15 cellular contexts compared by ENCODE assay signal in genomic region chr2:179862898-179863458, GRCh38. TPM values are rescaled to one million over a fixed set of nuclear protein-coding genes. Genes with fewer than 3 reads are reported as not detected.
A peak's percentile ranks its signal among the peaks of the same experiment; 100 is the strongest.
DNase-seq lines count a peak whose midpoint lies in the region; ATAC-seq, FAIRE-seq and TF ChIP-seq lines count a peak whose summit lies in the region.
"Had no signal": no experiment of that assay in that cellular context is flagged by ENCODE, and none has a peak within 500 bp of the region (broad histone marks: within the 10 kb centered on the region; RNA-seq: fewer than 3 reads in every experiment).

No MANE protein-coding gene starts in this region.

- no peak overlapping the region for H3K4me3 ChIP-seq in H1 (ENCODE audit: extremely low read depth in 1 of 4, insufficient read depth in 2 of 4, low read depth in 3 of 4, low read length in 4 of 4)
- H3K4me3 ChIP-seq: BLaER1 treated with 17β-estradiol and CSF1 and Interleukin-3, amounts not matched to agents 10 nM and 100 nM had no signal

- H3K9me3 ChIP-seq in H1 (ENCODE audit: insufficient read depth in 2 of 2, low read depth in 1 of 2, low read length in 1 of 2), result no peaks in the 10 kb centered on the region
- H3K9me3 ChIP-seq: BLaER1 treated with 17β-estradiol and CSF1 and Interleukin-3, amounts not matched to agents 10 nM and 100 nM had no signal

- H3K36me3 ChIP-seq in H1 (ENCODE audit: control insufficient read depth in 2 of 4, insufficient read depth in 4 of 4, low read length in 3 of 4), result no peaks in the 10 kb centered on the region
- H3K36me3 ChIP-seq: BLaER1 treated with 17β-estradiol and CSF1 and Interleukin-3, amounts not matched to agents 10 nM and 100 nM had no signal

- no peaks in the 10 kb centered on the region for H3K36me3 Mint-ChIP-seq in activated CD4-positive, alpha-beta T cell treated with anti-CD3 and anti-CD28 coated beads, Interleukin-2, amount 10 ng/mL, durations not matched to agents 24 days and 14 days (ENCODE audit: low read depth)
- H3K36me3 Mint-ChIP-seq in neural crest cell (ENCODE audit: low read depth), result no peaks in the 10 kb centered on the region
- H3K36me3 Mint-ChIP-seq: IgD-negative memory B cell had no signal

- no peak for TF ChIP-seq EP300 in H1 (IDR thresholded peaks at IDR 0.05; ENCODE audit: borderline replicate concordance in 1 of 2, low read depth in 2 of 2, low read length in 2 of 2)

- peaks cover 5% of the 10 kb centered on the region; the same call in 1 of the 2 replicates for H3K23me2 ChIP-seq in H1 (ENCODE audit: low read depth, low read length)

- H3K4me3 Mint-ChIP-seq in activated CD4-positive, alpha-beta T cell treated with anti-CD3 and anti-CD28 coated beads, Interleukin-2, amount 10 ng/mL, durations not matched to agents 24 days and 14 days, result peak overlapping the region; percentile 32
- H3K4me3 Mint-ChIP-seq in neural crest cell, result peak overlapping the region; percentile 54

- H3K9me3 Mint-ChIP-seq in activated CD4-positive, alpha-beta T cell treated with anti-CD3 and anti-CD28 coated beads, Interleukin-2, amount 10 ng/mL, durations not matched to agents 24 days and 14 days, result no peaks in the 10 kb centered on the region
- H3K9me3 Mint-ChIP-seq in neural crest cell, result no peaks in the 10 kb centered on the region

- H3K56ac ChIP-seq in H1 (replicated peaks; ENCODE audit: insufficient read length, low read depth, low read length), result no peak overlapping the region

- H4K5ac ChIP-seq in H1 (ENCODE audit: insufficient read length, low read depth, low read length), result no peak overlapping the region

- H2BK15ac ChIP-seq in H1 (ENCODE audit: low read length), result no peak overlapping the region

- CTCF ChIA-PET in H1 (lab: Charles Lee; ENCODE audit: partially characterized antibody), result interaction anchor here (1.0 to 1.6 kb wide), 7 partner anchors 16 to 61 kb away, joined by 3 to 4 read pairs (median 3); no protein-coding TSS in a partner anchor

- H2BK5ac ChIP-seq in H1 (ENCODE audit: low read depth, low read length), result no peak overlapping the region

- peaks cover 11% of the 10 kb centered on the region for H3K4me1 Mint-ChIP-seq in activated CD4-positive, alpha-beta T cell treated with anti-CD3 and anti-CD28 coated beads, Interleukin-2, amount 10 ng/mL, durations not matched to agents 24 days and 14 days
- H3K4me1 Mint-ChIP-seq in neural crest cell, result peaks cover 9% of the 10 kb centered on the region

- H3K27me3 Mint-ChIP-seq in activated CD4-positive, alpha-beta T cell treated with anti-CD3 and anti-CD28 coated beads, Interleukin-2, amount 10 ng/mL, durations not matched to agents 24 days and 14 days, result peaks cover 61% of the 10 kb centered on the region
- H3K27me3 Mint-ChIP-seq in neural crest cell (ENCODE audit: low read depth), result peaks cover 73% of the 10 kb centered on the region

- no peak overlapping the region for H2AK5ac ChIP-seq in H1 (ENCODE audit: low read depth, low read length)

- DNase-seq in activated CD4-positive, alpha-beta T cell treated with anti-CD3 and anti-CD28 coated beads, Interleukin-2, amount 10 ng/mL, durations not matched to agents 24 days and 14 days, result no peak
- DNase-seq in activated CD4-positive, alpha-beta T cell treated with anti-CD3 and anti-CD28 coated beads, Interleukin-2, amount 50 U/mL, for 4 hours, result no peak
- DNase-seq in H1 (ENCODE audit: low read depth in 1 of 2, low spot score in 2 of 2) (no peak), neural crest cell (ENCODE audit: low read depth, low spot score) (no peak), SW480 (ENCODE audit: low spot score) (no peak), pons (ENCODE audit: low spot score) (no peak)
- DNase-seq: HCEC 1CT, NCI-H1436 treated with DMSO at 0.1 percent for 48 hours, NCI-H2081, NCI-H524 had no signal

- peak; percentile 36 for FAIRE-seq in H1 (lab: Jason Lieb, UNC)

- H3K4ac ChIP-seq in H1 (replicated peaks; ENCODE audit: insufficient read length, low read depth, low read length), result no peak overlapping the region

- peaks cover 6 to 37% (median 18%) of the 10 kb centered on the region in 4 experiments for H3K27me3 ChIP-seq in H1 (replicated peaks in 1 of 4; ENCODE audit: control insufficient read depth in 3 of 4, extremely low read depth in 1 of 4, insufficient read depth in 3 of 4, low read length in 3 of 4)

- intact Hi-C loops in activated CD4-positive, alpha-beta T cell treated with anti-CD3 and anti-CD28 coated beads, Interleukin-2, amount 10 ng/mL, durations not matched to agents 24 days and 14 days (cut with micrococcal nuclease), result no loop called here

- H3K18ac ChIP-seq in H1 (ENCODE audit: extremely low read depth, low read length), result no peak overlapping the region

- no peak overlapping the region for H2BK20ac ChIP-seq in H1 (ENCODE audit: low read length)

- H2BK120ac ChIP-seq in H1 (replicated peaks; ENCODE audit: low read depth, low read length), result no peak overlapping the region

- no peak overlapping the region for H3K14ac ChIP-seq in H1 (ENCODE audit: insufficient read length)

- TF ChIP-seq POLR2A in H1 (IDR thresholded peaks at IDR 0.05; ENCODE audit: control extremely low read depth in 1 of 2, low read depth in 2 of 2, low read length in 2 of 2), result no peak

- ATAC-seq in HG02970 (IDR thresholded peaks at IDR 0.05; ENCODE audit: low FRiP score, unreplicated experiment) (no peak), GM19324 (IDR thresholded peaks at IDR 0.05; ENCODE audit: low FRiP score, unreplicated experiment) (no peak)

- no peak overlapping the region for H2AFZ ChIP-seq in H1 (ENCODE audit: low read length)

- no peak overlapping the region for H4K8ac ChIP-seq in H1 (ENCODE audit: extremely low read depth, insufficient read depth, low read length)

- H3K27ac Mint-ChIP-seq in activated CD4-positive, alpha-beta T cell treated with anti-CD3 and anti-CD28 coated beads, Interleukin-2, amount 10 ng/mL, durations not matched to agents 24 days and 14 days, result no peak overlapping the region
- no peak overlapping the region for H3K27ac Mint-ChIP-seq in neural crest cell (ENCODE audit: unreplicated experiment)
- H3K27ac Mint-ChIP-seq: IgD-negative memory B cell had no signal

- TF ChIP-seq CTCF in H1 (IDR thresholded peaks at IDR 0.05; ENCODE audit: control extremely low read depth in 1 of 3, insufficient read depth in 1 of 3, low read depth in 1 of 3, low read length in 3 of 3), result no peak
- no peak for TF ChIP-seq CTCF in neural crest cell (conservative IDR thresholded peaks at IDR 0.05)

- no peaks in the 10 kb centered on the region for H3K79me2 ChIP-seq in H1 (ENCODE audit: control insufficient read depth in 1 of 2, insufficient read depth in 2 of 2, low read length in 2 of 2)

- no peak for TF ChIP-seq RAD21 in H1 (IDR thresholded peaks at IDR 0.05 in 1 of 2, conservative IDR thresholded peaks at IDR 0.05 in 1 of 2; ENCODE audit: low read depth in 2 of 2, low read length in 2 of 2)

- H4K91ac ChIP-seq in H1 (replicated peaks; ENCODE audit: insufficient read length, low read length), result no peak overlapping the region

- no peak overlapping the region for H3K27ac ChIP-seq in H1 (ENCODE audit: low read depth, low read length)
- H3K27ac ChIP-seq: BLaER1 treated with 17β-estradiol and CSF1 and Interleukin-3, amounts not matched to agents 10 nM and 100 nM had no signal

- H4K20me1 ChIP-seq in H1 (replicated peaks in 1 of 2; ENCODE audit: control insufficient read depth in 1 of 2, insufficient read depth in 2 of 2, low read length in 2 of 2), result no peaks in the 10 kb centered on the region

- H3K9ac ChIP-seq in H1 (replicated peaks in 1 of 4; ENCODE audit: extremely low read depth in 1 of 4, low read depth in 3 of 4, low read length in 3 of 4), result no peak overlapping the region
- H3K9ac ChIP-seq: BLaER1 treated with 17β-estradiol and CSF1 and Interleukin-3, amounts not matched to agents 10 nM and 100 nM had no signal

- peaks cover 0 to 7% (median under 1%) of the 10 kb centered on the region in 4 experiments; a peak in 5 of 7 replicates for H3K4me1 ChIP-seq in H1 (replicated peaks in 1 of 4; ENCODE audit: control insufficient read depth in 3 of 4, insufficient read depth in 4 of 4, low read length in 3 of 4)

- no peak overlapping the region for H3K4me2 ChIP-seq in H1 (ENCODE audit: insufficient read depth in 1 of 2, low read depth in 2 of 2, low read length in 2 of 2)
- H3K4me2 ChIP-seq: BLaER1 treated with 17β-estradiol and CSF1 and Interleukin-3, amounts not matched to agents 10 nM and 100 nM had no signal

- POLR2A ChIA-PET in H1 (lab: Charles Lee; ENCODE audit: partially characterized antibody), result interaction anchor here (1.2 kb wide), 1 partner anchor 22 kb away, joined by 3 read pairs; no protein-coding TSS in a partner anchor

- no peak overlapping the region for H2BK12ac ChIP-seq in H1 (ENCODE audit: low read depth, low read length)

- no peak overlapping the region for H3K23ac ChIP-seq in H1 (ENCODE audit: insufficient read length)

- no peaks in the 10 kb centered on the region for H3K79me1 ChIP-seq in H1 (ENCODE audit: low read depth, low read length)

- 76% methylated on average over 6 of the region's 6 CpGs; no CpG with 5 or more reads in 1 of the 2 experiments for WGBS in H1 (ENCODE audit: extremely low coverage in 1 of 2, insufficient coverage in 1 of 2, insufficient read length in 1 of 2, insufficient replicate concordance in 2 of 2, low coverage in 1 of 2, low lambda C conversion rate in 2 of 2, missing lambda C conversion rate in 1 of 2), 2 experiments

TF ChIP-seq in H1, 55 proteins besides CTCF, POLR2A, EP300 and RAD21 (continues in another document):
- no peak for TF ChIP-seq EGR1 (IDR thresholded peaks at IDR 0.05; ENCODE audit: borderline replicate concordance, low read depth, low read length)
- no peak for TF ChIP-seq CBX8 (IDR thresholded peaks at IDR 0.05; ENCODE audit: borderline replicate concordance, low read depth, low read length)
- no peak for TF ChIP-seq SP4 (IDR thresholded peaks at IDR 0.05; ENCODE audit: low read length)
- no peak for TF ChIP-seq RBBP5 (IDR thresholded peaks at IDR 0.05; ENCODE audit: borderline replicate concordance, low read depth, low read length)
- TF ChIP-seq BRCA1 (IDR thresholded peaks at IDR 0.05; ENCODE audit: low read depth, low read length), result no peak
- TF ChIP-seq SP2 (IDR thresholded peaks at IDR 0.05; ENCODE audit: low read length), result no peak
- no peak for TF ChIP-seq SAP30 (IDR thresholded peaks at IDR 0.05; ENCODE audit: insufficient read depth, insufficient replicate concordance, low read length)
- no peak for TF ChIP-seq CHD1 (IDR thresholded peaks at IDR 0.05; ENCODE audit: low read depth, low read length)

RNA-seq across cellular contexts. Expression of gene ZNF385B, which starts 1.6 kb away (rescaled TPM):
- total RNA-seq in activated CD4-positive, alpha-beta T cell treated with anti-CD3 and anti-CD28 coated beads, Interleukin-2, amount 10 ng/mL, durations not matched to agents 24 days and 14 days, result not detected in 2 replicates
- 2.9 and 3.7 TPM in 2 replicates for total RNA-seq in H1 (2021; fragmentation: NEBNext Ultra II Directional; extraction: Animal tissue kit (Norgen Biotek cat#: 25700))
- polyA plus RNA-seq in H1 (2011; rRNA removed), result 0.82 and 1.1 TPM in 2 replicates
- 1.3 TPM for polyA plus RNA-seq in H1 (2011; cell fraction: cytosol; rRNA removed)
- polyA plus RNA-seq in H1 (2011; cell fraction: nucleus; rRNA removed), result 2.1 TPM
- polyA plus RNA-seq in H1 (2012, experiment 1 of 2), result 1.6 to 2.2 TPM (median 1.8 TPM) in 4 replicates
- polyA plus RNA-seq in H1 (2012, experiment 2 of 2), result 0.96 TPM
- 1.5 TPM for polyA plus RNA-seq in H1 (2013, experiment 1 of 2)
- polyA plus RNA-seq in H1 (2013, experiment 2 of 2), result 2.4 TPM
- 2.0 and 2.7 TPM in 2 replicates for polyA minus RNA-seq in H1 (2011; rRNA and poly(A)+ RNA removed)
- 1.8 TPM for polyA minus RNA-seq in H1 (2011; cell fraction: cytosol; rRNA and poly(A)+ RNA removed)
- polyA minus RNA-seq in H1 (2011; cell fraction: nucleus; rRNA and poly(A)+ RNA removed), result 15.4 TPM
- 2.1 and 3.4 TPM in 2 replicates for total RNA-seq in neural crest cell
- total RNA-seq: A172 had no signal
- polyA plus RNA-seq: IgD-negative memory B cell had no signal
